16 cellular contexts compared by ENCODE assay signal in genomic region chr12:24360057-24360456, GRCh38.
DNase-seq lines count a peak whose midpoint lies in the region; ATAC-seq and TF ChIP-seq lines count a peak whose summit lies in the region.
"Had no signal": no experiment of that assay in that cellular context is flagged by ENCODE, and none has a peak within 500 bp of the region (broad histone marks: within the 10 kb centered on the region; RNA-seq: fewer than 3 reads in every experiment).

No MANE protein-coding gene starts in this region.

- H3K4me3 ChIP-seq in A673 (ENCODE audit: low read depth, low read length, poor library complexity, severe bottlenecking) (no peak overlapping the region), IMR-90 (ENCODE audit: insufficient read depth, low read depth, low read length) (no peak overlapping the region), OCI-LY7 (ENCODE audit: low read depth, low read length, poor library complexity, severe bottlenecking) (no peak overlapping the region), neuronal stem cell (ENCODE audit: low read length in 2 of 2) (no peak overlapping the region), Peyer's patch (no peak overlapping the region)
- H3K4me3 ChIP-seq: prostate gland had no signal

- H2BK5ac ChIP-seq in IMR-90 (ENCODE audit: low read depth, low read length, poor library complexity, severe bottlenecking) (peak overlapping the region; percentile 14), neuronal stem cell (ENCODE audit: low read length) (no peak overlapping the region)

- H3K36me3 ChIP-seq in A673 (ENCODE audit: insufficient read depth, low read length, poor library complexity, severe bottlenecking): no peaks in the 10 kb centered on the region
- H3K36me3 ChIP-seq in IMR-90 (ENCODE audit: control insufficient read depth, insufficient read depth, low read length): no peaks in the 10 kb centered on the region
- no peaks in the 10 kb centered on the region for H3K36me3 ChIP-seq in OCI-LY7 (ENCODE audit: insufficient read depth, low read length)
- no peaks in the 10 kb centered on the region for H3K36me3 ChIP-seq in neuronal stem cell (replicated peaks in 1 of 2; ENCODE audit: control insufficient read depth in 2 of 2, insufficient read depth in 2 of 2, low read length in 2 of 2)
- no peaks in the 10 kb centered on the region for H3K36me3 ChIP-seq in Peyer's patch
- H3K36me3 ChIP-seq: prostate gland had no signal

- H3K79me1 ChIP-seq in IMR-90 (ENCODE audit: low read depth in 1 of 2, low read length in 2 of 2) (peaks cover 0 to 6% of the 10 kb centered on the region in 2 experiments; a peak in 1 of 4 replicates), neuronal stem cell (ENCODE audit: low read depth, low read length) (no peaks in the 10 kb centered on the region)

- H4K8ac ChIP-seq in IMR-90 (ENCODE audit: low read depth in 2 of 2, low read length in 2 of 2): no peak overlapping the region
- no peak overlapping the region for H4K8ac ChIP-seq in neuronal stem cell (ENCODE audit: low read depth, low read length)

- peaks cover 50% of the 10 kb centered on the region for H3K4me1 ChIP-seq in A673 (ENCODE audit: insufficient read depth, low read length, poor library complexity, severe bottlenecking)
- peaks cover 6% of the 10 kb centered on the region for H3K4me1 ChIP-seq in IMR-90 (ENCODE audit: control insufficient read depth, insufficient read depth, low read length)
- H3K4me1 ChIP-seq in OCI-LY7 (ENCODE audit: insufficient read depth, low read length, poor library complexity, severe bottlenecking): no peaks in the 10 kb centered on the region
- peaks cover 16 to 42% of the 10 kb centered on the region in 2 donors for H3K4me1 ChIP-seq in neuronal stem cell (ENCODE audit: control insufficient read depth in 2 of 2, insufficient read depth in 1 of 2, low read depth in 1 of 2, low read length in 2 of 2)
- no peaks in the 10 kb centered on the region for H3K4me1 ChIP-seq in Peyer's patch
- H3K4me1 ChIP-seq: prostate gland had no signal

- H2BK20ac ChIP-seq in IMR-90 (ENCODE audit: low read depth, low read length): no peak overlapping the region

- no peak; the same call in 1 of the 2 replicates for TF ChIP-seq RAD21 in IMR-90 (IDR thresholded peaks at IDR 0.05; ENCODE audit: low read length)

- H4K5ac ChIP-seq in IMR-90 (ENCODE audit: low read depth, low read length): no peak overlapping the region

- TF ChIP-seq CTCF in A673 (conservative IDR thresholded peaks at IDR 0.05; ENCODE audit: low read depth, low read length) (peak; percentile 43; the same call in 1 of the 2 replicates), IMR-90 (conservative IDR thresholded peaks at IDR 0.05; ENCODE audit: low read depth, low read length) (peak; percentile 42), OCI-LY7 (conservative IDR thresholded peaks at IDR 0.05; ENCODE audit: low read length) (0 out of 2 replicates have a peak, but pooled peaks have one; percentile 11), Peyer's patch (IDR thresholded peaks at IDR 0.05) (no peak)

- no peak overlapping the region for H2BK12ac ChIP-seq in neuronal stem cell (ENCODE audit: low read length)

- WGBS in IMR-90 (ENCODE audit: extremely low coverage in 2 of 2, insufficient read length in 1 of 2), 2 experiments: no CpG with 5 or more reads among the region's 1 CpG
- whole genome bisulfite sequencing in neuronal stem cell (ENCODE audit: extremely low coverage in 2 of 2, insufficient read length in 2 of 2, insufficient replicate concordance in 1 of 2), 2 donors: no CpG with 5 or more reads among the region's 1 CpG

- no peak overlapping the region; the same call in 1 of the 2 replicates for H3K23ac ChIP-seq in IMR-90 (ENCODE audit: low read depth, low read length)
- H3K23ac ChIP-seq in neuronal stem cell (ENCODE audit: low read depth, low read length, poor library complexity): no peak overlapping the region

- H2AK9ac ChIP-seq in IMR-90 (replicated peaks; ENCODE audit: low read depth, low read length, poor library complexity): no peak overlapping the region

- peak; percentile 35 for DNase-seq in A673 (ENCODE audit: low spot score)
- DNase-seq in IMR-90: peak; percentile 10
- DNase-seq in OCI-LY7 (ENCODE audit: low spot score): no peak
- DNase-seq in kidney tubule cell (ENCODE audit: low spot score): peak; percentile 9
- DNase-seq in neuronal stem cell (ENCODE audit: low spot score): no peak
- no peak for DNase-seq in Peyer's patch
- no peak for DNase-seq in caudate nucleus (lab: John Stamatoyannopoulos, UW)
- DNase-seq: activated CD8-positive, alpha-beta memory T cell treated with anti-CD3 and anti-CD28 coated beads, Interleukin-2, amount 10 ng/mL, durations not matched to agents 7 days and 5 days; activated naive CD4-positive, alpha-beta T cell treated with Interleukin-2 at 50 U/mL for 16 hours; Calu3; hypothalamus; KBM-7; NCI-H187; Right ventricle myocardium superior had no signal

- H4K20me1 ChIP-seq in IMR-90 (ENCODE audit: insufficient read depth, low read length) (no peaks in the 10 kb centered on the region), OCI-LY7 (ENCODE audit: insufficient read depth, low read length) (no peaks in the 10 kb centered on the region)

- no peak overlapping the region for H4K91ac ChIP-seq in IMR-90 (ENCODE audit: insufficient read depth, low read depth, low read length)
- no peak overlapping the region for H4K91ac ChIP-seq in neuronal stem cell (ENCODE audit: low read depth, low read length, poor library complexity)

- H3K9me3 ChIP-seq in A673 (ENCODE audit: low read depth, low read length, poor library complexity, severe bottlenecking): no peaks in the 10 kb centered on the region
- no peaks in the 10 kb centered on the region for H3K9me3 ChIP-seq in IMR-90 (ENCODE audit: control insufficient read depth, insufficient read depth, low read length)
- H3K9me3 ChIP-seq in OCI-LY7 (ENCODE audit: low read length): no peaks in the 10 kb centered on the region
- no peaks in the 10 kb centered on the region for H3K9me3 ChIP-seq in neuronal stem cell (replicated peaks in 1 of 2; ENCODE audit: control insufficient read depth in 2 of 2, insufficient read depth in 1 of 2, low read depth in 1 of 2, low read length in 2 of 2)
- H3K9me3 ChIP-seq in Peyer's patch: no peaks in the 10 kb centered on the region
- H3K9me3 ChIP-seq: prostate gland had no signal

- H3K9me2 ChIP-seq in OCI-LY7 (ENCODE audit: insufficient read depth, low read length): no peaks in the 10 kb centered on the region

- H2AK5ac ChIP-seq in IMR-90 (ENCODE audit: low read depth, low read length) (no peak overlapping the region), neuronal stem cell (ENCODE audit: low read depth, low read length) (no peak overlapping the region)

- dilution Hi-C loops in IMR-90 (cut with HindIII; ENCODE audit: low sequenced_read_pairs, unreplicated experiment): no loop called here

- no peaks in the 10 kb centered on the region for H3K79me2 ChIP-seq in OCI-LY7 (ENCODE audit: insufficient read depth, low read depth, low read length)

- H3K4ac ChIP-seq in IMR-90 (ENCODE audit: low read depth, low read length) (no peak overlapping the region; the same call in 1 of the 2 replicates), neuronal stem cell (ENCODE audit: low read length) (no peak overlapping the region)

- CTCF ChIA-PET in A673 (lab: Charles Lee) (no interaction called here), IMR-90 (lab: Yijun Ruan, JAX) (interaction anchor here (0.7 to 0.8 kb wide), 2 partner anchors 61 to 236 kb away, joined by 3 read pairs; no protein-coding TSS in a partner anchor), OCI-LY7 (lab: Charles Lee; ENCODE audit: unreplicated experiment) (no interaction called here)

- BruUV-seq in A673 (replicated peaks; lab: Mats Ljungman, UMichigan) (no TSS peak), IMR-90 (replicated peaks; lab: Mats Ljungman, UMichigan) (no TSS peak), OCI-LY7 (replicated peaks; lab: Mats Ljungman, UMichigan) (no TSS peak)

- H3K9ac ChIP-seq in IMR-90 (ENCODE audit: low read depth, low read length) (no peak overlapping the region), neuronal stem cell (ENCODE audit: low read depth, low read length, poor library complexity) (no peak overlapping the region)

- H3K14ac ChIP-seq in IMR-90 (replicated peaks; ENCODE audit: low read depth, low read length): no peak overlapping the region
- no peak overlapping the region for H3K14ac ChIP-seq in neuronal stem cell (ENCODE audit: low read length)

- no peak for TF ChIP-seq POLR2A in IMR-90 (IDR thresholded peaks at IDR 0.05; ENCODE audit: low read depth, low read length)
- no peak for TF ChIP-seq POLR2A in Peyer's patch (IDR thresholded peaks at IDR 0.05)

- H3K4me2 ChIP-seq in IMR-90 (ENCODE audit: low read depth, low read length) (no peak overlapping the region; the same call in 1 of the 2 replicates), OCI-LY7 (ENCODE audit: low read length) (no peak overlapping the region), neuronal stem cell (ENCODE audit: insufficient read depth, low read length, poor library complexity, severe bottlenecking) (no peak overlapping the region)

- H3K27ac ChIP-seq in A673 (ENCODE audit: low read depth, low read length, poor library complexity, severe bottlenecking) (peak overlapping the region; percentile 22), IMR-90 (ENCODE audit: insufficient read depth, low read length) (peak overlapping the region; percentile 25; the same call in 1 of the 2 replicates), OCI-LY7 (ENCODE audit: low read depth, low read length, poor library complexity, severe bottlenecking) (no peak overlapping the region), neuronal stem cell (replicated peaks; ENCODE audit: low read length) (no peak overlapping the region), Peyer's patch (no peak overlapping the region), caudate nucleus (ENCODE audit: low read depth, low read length) (no peak overlapping the region)
- H3K27ac ChIP-seq: prostate gland had no signal

- 0 out of 2 replicates have a peak, but pooled peaks have one; percentile 34 for ATAC-seq in IMR-90 (ENCODE audit: low read depth)
- ATAC-seq in GM21576 (IDR thresholded peaks at IDR 0.05; ENCODE audit: unreplicated experiment): no peak
- ATAC-seq: activated CD8-positive, alpha-beta memory T cell treated with anti-CD3 and anti-CD28 coated beads, Interleukin-2, amount 10 ng/mL, durations not matched to agents 7 days and 5 days had no signal

- H3K9me1 ChIP-seq in IMR-90 (ENCODE audit: insufficient read depth, low read length): peaks cover 5% of the 10 kb centered on the region

- peak overlapping the region; percentile 35 for H3K18ac ChIP-seq in IMR-90 (ENCODE audit: low read depth, low read length)
- H3K18ac ChIP-seq in neuronal stem cell (ENCODE audit: low read length): no peak overlapping the region

- peak overlapping the region; percentile 16; the same call in 1 of the 2 replicates for H2BK120ac ChIP-seq in IMR-90 (ENCODE audit: low read depth, low read length)
- no peak overlapping the region for H2BK120ac ChIP-seq in neuronal stem cell (ENCODE audit: low read depth, low read length)

- intact Hi-C loops in A673 (cut with micrococcal nuclease; ENCODE audit: unreplicated experiment): loop anchor here (5.0 kb wide), 1 partner anchor 417 kb away; no protein-coding TSS in a partner anchor
- intact Hi-C loops in IMR-90 (cut with micrococcal nuclease): loop anchor here (5.0 kb wide), 3 partner anchors 202 to 417 kb away; no protein-coding TSS in a partner anchor
- intact Hi-C loops in OCI-LY7 (cut with micrococcal nuclease; ENCODE audit: unreplicated experiment): no loop called here

- in situ Hi-C loops in IMR-90 (cut with MboI; ENCODE audit: low sequenced_read_pairs): no loop called here

- no peaks in the 10 kb centered on the region for H3K27me3 ChIP-seq in A673 (replicated peaks; ENCODE audit: insufficient read depth, low read depth, low read length, poor library complexity)
- H3K27me3 ChIP-seq in IMR-90 (ENCODE audit: control insufficient read depth, insufficient read depth, low read length): no peaks in the 10 kb centered on the region
- no peaks in the 10 kb centered on the region for H3K27me3 ChIP-seq in neuronal stem cell (ENCODE audit: control insufficient read depth in 3 of 3, insufficient read depth in 3 of 3, low read depth in 1 of 3, low read length in 3 of 3)
- no peaks in the 10 kb centered on the region for H3K27me3 ChIP-seq in Peyer's patch

- POLR2A ChIA-PET in A673 (lab: Charles Lee; ENCODE audit: low non-redundant PET): interaction anchor here (1.0 kb wide), 1 partner anchor 1496 kb away, joined by 3 read pairs; no protein-coding TSS in a partner anchor
- POLR2A ChIA-PET in IMR-90 (lab: Charles Lee; ENCODE audit: unreplicated experiment): no interaction called here
- POLR2A ChIA-PET in OCI-LY7 (lab: Charles Lee): interaction anchor here (0.6 kb wide), 1 partner anchor 56 kb away, joined by 5 read pairs; no protein-coding TSS in a partner anchor

- H2AFZ ChIP-seq in IMR-90 (replicated peaks; ENCODE audit: low read length, poor library complexity): no peak overlapping the region
- no peak overlapping the region for H2AFZ ChIP-seq in OCI-LY7 (ENCODE audit: low read length)
- no peak overlapping the region for H2AFZ ChIP-seq in neuronal stem cell (ENCODE audit: low read length)

- no peak overlapping the region for H2BK15ac ChIP-seq in IMR-90 (ENCODE audit: low read depth, low read length)
- H2BK15ac ChIP-seq in neuronal stem cell (ENCODE audit: low read length): no peak overlapping the region

- no peak overlapping the region for H3K56ac ChIP-seq in IMR-90 (ENCODE audit: extremely low read depth, insufficient read depth, low read length)

Comparison
In these comparisons a context has a peak if more than half of its experiments do, and no peak if none do; other contexts are left out.
1. DNase-seq: peak in A673 (single experiment), IMR-90 (single experiment) and kidney tubule cell (single experiment); none in OCI-LY7 (single experiment), neuronal stem cell (single experiment), Peyer's patch (0 of 3) and caudate nucleus (0 of 61).
2. H3K27ac ChIP-seq: peak in A673 (single experiment) and IMR-90 (single experiment); none in OCI-LY7 (single experiment), neuronal stem cell (single experiment), Peyer's patch (0 of 4) and caudate nucleus (single experiment).
3. CTCF ChIP-seq: peak in A673 (single experiment), IMR-90 (single experiment) and OCI-LY7 (single experiment); none in Peyer's patch (0 of 6).